Comparison of ENCODE assay signal across 15 cellular contexts in genomic region chr9:137487454-137488329, GRCh38. TPM values are rescaled to one million over a fixed set of nuclear protein-coding genes. Genes with fewer than 3 reads are reported as not detected.
DNase-seq lines count a peak whose midpoint lies in the region; ATAC-seq and TF ChIP-seq lines count a peak whose summit lies in the region.
"Had no signal": no experiment of that assay in that cellular context is flagged by ENCODE, and none has a peak within 500 bp of the region (broad histone marks: within the 10 kb centered on the region; RNA-seq: fewer than 3 reads in every experiment).

No MANE protein-coding gene starts in this region.

- H4K20me1 ChIP-seq in neural progenitor cell (ENCODE audit: low read depth): no peaks in the 10 kb centered on the region

- no peak for ATAC-seq in HG02852 (IDR thresholded peaks at IDR 0.05; ENCODE audit: unreplicated experiment)
- ATAC-seq: activated naive CD8-positive, alpha-beta T cell treated with anti-CD3 and anti-CD28 coated beads, Interleukin-2, amount 50 U/mL, for 24 hours had no signal

- H3K4me1 ChIP-seq in neural progenitor cell: no peaks in the 10 kb centered on the region

- no peak overlapping the region for H2AFZ ChIP-seq in neural progenitor cell (replicated peaks)

- no peaks in the 10 kb centered on the region for H3K36me3 ChIP-seq in neural progenitor cell

- peak overlapping the region; percentile 16 for H3K27ac Mint-ChIP-seq in neural progenitor cell
- H3K27ac Mint-ChIP-seq: activated naive CD8-positive, alpha-beta T cell treated with anti-CD3 and anti-CD28 coated beads, Interleukin-2, amount 50 U/mL, for 24 hours; CD14-positive monocyte had no signal

- H3K9me3 Mint-ChIP-seq in neural progenitor cell: peaks cover 5% of the 10 kb centered on the region
- H3K9me3 Mint-ChIP-seq: activated naive CD8-positive, alpha-beta T cell treated with anti-CD3 and anti-CD28 coated beads, Interleukin-2, amount 50 U/mL, for 24 hours had no signal

- TF ChIP-seq CTCF in neural progenitor cell (IDR thresholded peaks at IDR 0.05): no peak

- H3K4me2 ChIP-seq in neural progenitor cell: no peak overlapping the region

- DNase-seq in DMS79 (lab: John Stamatoyannopoulos, UW): peak; percentile 43
- DNase-seq in NCI-H1417 treated with DMSO at 0.1 percent for 48 hours (lab: John Stamatoyannopoulos, UW): peak; percentile 60
- DNase-seq in NCI-H69 (lab: John Stamatoyannopoulos, UW): peak; percentile 85
- no peak for DNase-seq in neural progenitor cell (ENCODE audit: low spot score)
- no peak for DNase-seq in activated CD8-positive, alpha-beta memory T cell treated with anti-CD3 and anti-CD28 coated beads, Interleukin-2, amount 50 U/mL, for 48 hours
- DNase-seq in stimulated activated CD4-positive, alpha-beta T cell treated with anti-CD3 and anti-CD28 coated beads, Interleukin-2, amount 100 ng/mL, for 24 hours: no peak
- DNase-seq: activated CD4-positive, CD25-positive, alpha-beta regulatory T cell; activated naive CD8-positive, alpha-beta T cell treated with anti-CD3 and anti-CD28 coated beads, Interleukin-2, amount 50 U/mL, for 24 hours; Karpas-422 had no signal

- H3F3A ChIP-seq in neural progenitor cell (ENCODE audit: low read depth): no peaks in the 10 kb centered on the region

- no peak overlapping the region for H3K4me3 ChIP-seq in neural progenitor cell
- H3K4me3 ChIP-seq: SK-N-MC had no signal

- no peaks in the 10 kb centered on the region for H3K9me3 ChIP-seq in neural progenitor cell (ENCODE audit: low read depth)

- H3K27me3 Mint-ChIP-seq in neural progenitor cell (ENCODE audit: insufficient read depth, low read depth): peaks cover 2% of the 10 kb centered on the region
- H3K27me3 Mint-ChIP-seq: activated naive CD8-positive, alpha-beta T cell treated with anti-CD3 and anti-CD28 coated beads, Interleukin-2, amount 50 U/mL, for 24 hours had no signal

- peaks cover 9% of the 10 kb centered on the region for H3K4me1 Mint-ChIP-seq in neural progenitor cell
- H3K4me1 Mint-ChIP-seq: nephron had no signal

- no peak overlapping the region for H3K9ac ChIP-seq in neural progenitor cell

- H3K4me3 Mint-ChIP-seq in neural progenitor cell: no peak overlapping the region
- H3K4me3 Mint-ChIP-seq: activated naive CD8-positive, alpha-beta T cell treated with anti-CD3 and anti-CD28 coated beads, Interleukin-2, amount 50 U/mL, for 24 hours; CD14-positive monocyte; nephron had no signal

- H3K27me3 ChIP-seq in neural progenitor cell: no peaks in the 10 kb centered on the region

- peaks cover 4% of the 10 kb centered on the region for H3K36me3 Mint-ChIP-seq in neural progenitor cell
- H3K36me3 Mint-ChIP-seq: CD14-positive monocyte had no signal

- H3K27ac ChIP-seq in neural progenitor cell: no peak overlapping the region
- H3K27ac ChIP-seq: SK-N-MC had no signal

- no peaks in the 10 kb centered on the region for H3K79me2 ChIP-seq in neural progenitor cell (ENCODE audit: low read depth)

RNA-seq across cellular contexts. Expression of gene NSMF, which starts 28.6 kb away (rescaled TPM):
- total RNA-seq in neural progenitor cell (ENCODE audit: low replicate concordance): 17.1 and 62.0 TPM in 2 replicates

RNA-seq across cellular contexts. Expression of gene ENTPD8, which starts 46.5 kb away (rescaled TPM):
- total RNA-seq in neural progenitor cell (ENCODE audit: low replicate concordance): not detected in 2 replicates
- total RNA-seq: epithelial cell of proximal tubule, lower leg skin had no signal

Comparison
In these comparisons a context has a peak if more than half of its experiments do, and no peak if none do; other contexts are left out.
1. DNase-seq: peak in DMS79 (single experiment), NCI-H1417 treated with DMSO at 0.1 percent for 48 hours (single experiment) and NCI-H69 (single experiment); none in neural progenitor cell (single experiment), activated CD8-positive, alpha-beta memory T cell treated with anti-CD3 and anti-CD28 coated beads, Interleukin-2, amount 50 U/mL, for 48 hours (single experiment) and stimulated activated CD4-positive, alpha-beta T cell treated with anti-CD3 and anti-CD28 coated beads, Interleukin-2, amount 100 ng/mL, for 24 hours (0 of 2).